Comparison of ENCODE assay signal across 8 cellular contexts in the genomic region with DNA sequence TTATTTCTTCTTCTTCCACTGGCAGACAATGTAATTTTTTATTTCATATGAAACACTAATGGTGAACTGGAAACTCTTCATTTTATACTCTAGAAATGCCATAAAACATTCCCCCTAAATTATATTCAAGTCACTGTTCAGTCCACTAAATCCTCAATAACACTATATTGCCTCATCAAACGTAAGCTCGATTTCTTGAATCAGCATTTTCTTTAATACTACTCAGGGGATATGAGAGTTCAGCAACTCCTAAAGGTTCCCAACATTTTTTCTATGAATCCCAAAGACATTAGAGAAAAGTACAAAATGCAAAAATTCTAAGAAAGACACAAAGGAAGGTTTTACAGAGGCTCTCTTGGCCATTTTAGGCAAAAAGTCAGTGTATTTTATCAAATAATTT.
"Had no signal": no experiment of that assay in that cellular context is flagged by ENCODE, and none has a peak within 500 bp of the region (broad histone marks: within the 10 kb centered on the region; RNA-seq: fewer than 3 reads in every experiment).

No MANE protein-coding gene starts in this region.

- FAIRE-seq: H1, H54, HTR-8/SVneo had no signal

- DNase-seq: H9, HCEC 1CT, KG1 had no signal

- H3K4me3 ChIP-seq: GM23338 had no signal

- H3K9me3 Mint-ChIP-seq: GM23338, H9, IgD-negative memory B cell had no signal

- H3K4me3 Mint-ChIP-seq: GM23338, H9, IgD-negative memory B cell had no signal

- H3K4me2 ChIP-seq: GM23338 had no signal

- H3K27ac Mint-ChIP-seq: GM23338, H9, IgD-negative memory B cell had no signal

- H2AFZ ChIP-seq: GM23338 had no signal

- ATAC-seq: GM23338 had no signal

- H3K4me1 Mint-ChIP-seq: IgD-negative memory B cell had no signal
